Comparison of ENCODE assay signal across 9 cellular contexts in the genomic region with DNA sequence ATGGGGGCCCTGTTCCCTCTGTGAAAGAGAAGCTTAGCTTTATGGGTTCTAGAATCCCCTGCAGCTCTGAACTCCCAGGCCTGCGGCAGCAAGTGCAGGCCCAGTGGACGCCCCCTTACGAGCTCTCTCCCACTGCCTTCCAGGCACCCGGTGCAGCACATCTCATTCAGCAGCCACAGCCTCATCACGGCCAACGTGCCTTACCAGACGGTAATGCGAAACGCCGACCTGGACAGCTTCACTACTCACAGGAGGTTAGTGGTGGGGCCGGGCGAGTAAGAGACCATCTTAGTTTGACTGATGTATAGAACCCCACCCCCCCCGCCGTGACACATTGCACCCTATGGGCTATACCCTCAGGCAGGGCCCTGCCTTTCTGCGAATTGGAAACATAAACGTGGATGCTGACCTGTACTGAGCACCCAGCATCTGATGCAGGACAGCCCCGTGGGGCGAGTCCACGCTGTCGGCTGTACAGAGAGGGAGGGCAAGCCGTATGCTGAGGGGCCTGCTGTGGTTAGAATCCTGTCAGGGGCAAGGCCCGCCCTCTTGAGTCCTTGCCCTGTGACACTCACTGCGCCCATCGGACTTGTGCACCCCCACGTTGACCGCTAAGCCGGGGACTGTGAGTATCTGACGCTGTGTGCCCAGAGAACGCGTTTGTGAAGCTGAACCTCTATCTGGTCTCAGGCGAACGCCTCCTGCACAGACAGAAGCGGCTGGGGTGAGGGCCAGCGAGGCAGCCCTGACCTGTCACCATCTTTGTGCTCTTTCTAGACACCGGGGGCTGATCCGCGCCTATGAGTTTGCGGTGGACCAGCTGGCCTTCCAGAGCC.
"Had no signal": no experiment of that assay in that cellular context is flagged by ENCODE, and none has a peak within 500 bp of the region (broad histone marks: within the 10 kb centered on the region; RNA-seq: fewer than 3 reads in every experiment).

No MANE protein-coding gene starts in this region.

- H3K27me3 ChIP-seq: suprapubic skin had no signal

- H3K9me3 ChIP-seq: SJSA1, suprapubic skin had no signal

- H3K27ac ChIP-seq: parathyroid adenoma, SJSA1, suprapubic skin had no signal

- DNase-seq: mammary epithelial cell; naive B cell; stimulated activated CD4-positive, alpha-beta T cell treated with anti-CD3 and anti-CD28 coated beads, Interleukin-15, amount 100 ng/mL, for 24 hours; stimulated activated CD4-positive, alpha-beta T cell treated with anti-CD3 and anti-CD28 coated beads, Interleukin-4, amount 100 ng/mL, for 1 hour; stimulated activated naive CD4-positive, alpha-beta T cell treated with Interleukin-2 at 50 U/mL for 16 hours; SW 1271 had no signal

- H3K9ac ChIP-seq: parathyroid adenoma had no signal

- H3K4me1 ChIP-seq: SJSA1 had no signal

- H3K4me3 ChIP-seq: SJSA1, suprapubic skin had no signal
